ENCODE assay signal across 1 cellular context in the genomic region with DNA sequence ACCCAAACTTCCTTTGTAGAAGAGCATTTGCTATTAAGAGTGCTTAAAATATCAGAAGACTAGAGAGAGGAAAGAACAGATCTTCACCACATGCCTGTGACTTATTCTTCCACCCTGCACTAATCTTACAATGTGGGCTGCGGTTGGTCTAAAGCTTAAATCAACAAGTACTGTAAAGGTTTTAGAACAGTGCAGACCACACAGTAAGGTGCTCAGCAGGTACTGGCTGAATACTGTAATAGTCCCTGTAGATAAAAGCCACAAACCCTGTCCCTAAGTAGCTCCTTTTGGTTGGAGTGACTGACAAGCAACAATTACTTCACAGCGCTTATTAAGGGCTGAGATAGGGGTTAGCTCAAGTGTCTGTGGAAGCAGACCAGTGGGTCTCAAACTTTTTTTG.
TF ChIP-seq lines count a peak whose summit lies in the region.

No MANE protein-coding gene starts in this region.

TF ChIP-seq in GM12878, 131 proteins besides CTCF, POLR2A, EP300 and RAD21 (continued from another document):
- TF ChIP-seq, protein P1, sequence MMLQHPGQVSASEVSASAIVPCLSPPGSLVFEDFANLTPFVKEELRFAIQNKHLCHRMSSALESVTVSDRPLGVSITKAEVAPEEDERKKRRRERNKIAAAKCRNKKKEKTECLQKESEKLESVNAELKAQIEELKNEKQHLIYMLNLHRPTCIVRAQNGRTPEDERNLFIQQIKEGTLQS (IDR thresholded peaks at IDR 0.05; ENCODE audit: borderline replicate concordance, extremely low read depth, low read depth, low read length), result no peak
